ENCODE assay signal across 23 cellular contexts in genomic region chr15:63067976-63068743, GRCh38. TPM values are rescaled to one million over a fixed set of nuclear protein-coding genes. Genes with fewer than 3 reads are reported as not detected.
DNase-seq lines count a peak whose midpoint lies in the region; ATAC-seq, FAIRE-seq and TF ChIP-seq lines count a peak whose summit lies in the region.
"Had no signal": no experiment of that assay in that cellular context is flagged by ENCODE, and none has a peak within 500 bp of the region (broad histone marks: within the 10 kb centered on the region; RNA-seq: fewer than 3 reads in every experiment).

No MANE protein-coding gene starts in this region.

- H3K4me3 ChIP-seq in A549, result no peak overlapping the region
- no peak overlapping the region for H3K4me3 ChIP-seq in osteoblast (ENCODE audit: insufficient read depth, low read length)
- H3K4me3 ChIP-seq: coronary artery, gastrocnemius medialis, pancreas, spleen had no signal

- peaks cover 15% of the 10 kb centered on the region for H3K79me2 ChIP-seq in osteoblast (ENCODE audit: insufficient read depth, low read length)

- H3K4me2 ChIP-seq in A549 (no peak overlapping the region), osteoblast (ENCODE audit: insufficient read depth, low read length) (no peak overlapping the region)

- no peak overlapping the region for H2AFZ ChIP-seq in osteoblast (ENCODE audit: low read length)

- peaks cover 88% of the 10 kb centered on the region for H3K36me3 ChIP-seq in osteoblast (ENCODE audit: insufficient read depth, low read length)

- intact Hi-C loops in Right ventricle myocardium superior (cut with DNase I), result no loop called here

- TF ChIP-seq CTCF in A549 (IDR thresholded peaks at IDR 0.05) (no peak), WTC11 (IDR thresholded peaks at IDR 0.05) (no peak), osteoblast (IDR thresholded peaks at IDR 0.05; ENCODE audit: extremely low read depth, low read depth, low read length) (no peak)

- H4K20me1 ChIP-seq in osteoblast (ENCODE audit: insufficient read depth, low read length), result peaks cover 52% of the 10 kb centered on the region

- CTCF ChIA-PET in A549 (lab: Yijun Ruan, JAX) (interaction anchor here (0.7 to 50.6 kb wide), 3 partner anchors 7 to 215 kb away, joined by 3 to 1136 read pairs (median 1136); partner anchors contain the start of gene TPM1), WTC11 (lab: Charles Lee) (interaction anchor here (1.1 to 1.6 kb wide), 2 partner anchors 20 to 27 kb away, joined by 3 to 4 read pairs; no protein-coding TSS in a partner anchor)
- CTCF ChIA-PET in activated CD4-positive, alpha-beta memory T cell treated with anti-CD3 and anti-CD28 coated beads, Interleukin-2, amount 10 ng/mL, durations not matched to agents 7 days and 5 days (lab: Charles Lee), result interaction anchor here (3.6 kb wide), 1 partner anchor 21 kb away, joined by 20 read pairs; no protein-coding TSS in a partner anchor

- H3K27me3 Mint-ChIP-seq in WTC11 (ENCODE audit: low read depth), result no peaks in the 10 kb centered on the region
- H3K27me3 Mint-ChIP-seq in activated CD4-positive, alpha-beta memory T cell treated with anti-CD3 and anti-CD28 coated beads, Interleukin-2, amount 10 ng/mL, durations not matched to agents 7 days and 5 days, result no peaks in the 10 kb centered on the region
- H3K27me3 Mint-ChIP-seq: activated CD4-positive, alpha-beta memory T cell treated with anti-CD3 and anti-CD28 coated beads for 36 hours; T-cell had no signal

- no peak for TF ChIP-seq RAD21 in A549 (conservative IDR thresholded peaks at IDR 0.05 in 1 of 2, IDR thresholded peaks at IDR 0.05 in 1 of 2)

- peaks cover 20% of the 10 kb centered on the region for H3K4me1 Mint-ChIP-seq in WTC11
- H3K4me1 Mint-ChIP-seq in activated CD4-positive, alpha-beta memory T cell treated with anti-CD3 and anti-CD28 coated beads, Interleukin-2, amount 10 ng/mL, durations not matched to agents 7 days and 5 days, result peaks cover 9% of the 10 kb centered on the region
- H3K4me1 Mint-ChIP-seq: T-cell had no signal

- POLR2A ChIA-PET in A549 (lab: Yijun Ruan, JAX), result interaction anchor here (1.0 to 1.8 kb wide), 5 partner anchors 12 to 223 kb away, joined by 4 to 8 read pairs (median 5); no protein-coding TSS in a partner anchor
- POLR2A ChIA-PET in WTC11 (lab: Charles Lee), result interaction anchor here (1.0 to 1.5 kb wide), 2 partner anchors 11 to 20 kb away, joined by 3 to 5 read pairs; no protein-coding TSS in a partner anchor
- POLR2A ChIA-PET in activated CD4-positive, alpha-beta memory T cell treated with anti-CD3 and anti-CD28 coated beads, Interleukin-2, amount 10 ng/mL, durations not matched to agents 7 days and 5 days (lab: Charles Lee), result no interaction called here

- H3K9me3 Mint-ChIP-seq in WTC11, result no peaks in the 10 kb centered on the region
- no peaks in the 10 kb centered on the region for H3K9me3 Mint-ChIP-seq in activated CD4-positive, alpha-beta memory T cell treated with anti-CD3 and anti-CD28 coated beads, Interleukin-2, amount 10 ng/mL, durations not matched to agents 7 days and 5 days
- H3K9me3 Mint-ChIP-seq: activated CD4-positive, alpha-beta memory T cell treated with anti-CD3 and anti-CD28 coated beads for 36 hours; T-cell had no signal

- H3K4me1 ChIP-seq in A549 (peaks cover 89% of the 10 kb centered on the region), osteoblast (ENCODE audit: insufficient read depth, low read length) (peaks cover 27% of the 10 kb centered on the region)
- H3K4me1 ChIP-seq: pancreas, spleen had no signal

- no peak for TF ChIP-seq EP300 in A549 (IDR thresholded peaks at IDR 0.05)

- TF ChIP-seq POLR2A in A549 (IDR thresholded peaks at IDR 0.05; ENCODE audit: low read length), result no peak

- no peak for FAIRE-seq in A549 (lab: Jason Lieb, UNC)
- FAIRE-seq: GM12892, HepG2, pancreas had no signal

- H3K4me3 Mint-ChIP-seq in WTC11, result no peak overlapping the region
- H3K4me3 Mint-ChIP-seq in activated CD4-positive, alpha-beta memory T cell treated with anti-CD3 and anti-CD28 coated beads, Interleukin-2, amount 10 ng/mL, durations not matched to agents 7 days and 5 days, result no peak overlapping the region
- H3K4me3 Mint-ChIP-seq: activated CD4-positive, alpha-beta memory T cell treated with anti-CD3 and anti-CD28 coated beads for 36 hours; T-cell had no signal

- no peaks in the 10 kb centered on the region for H3K9me3 ChIP-seq in A549
- H3K9me3 ChIP-seq in osteoblast (ENCODE audit: low read depth, low read length), result no peaks in the 10 kb centered on the region
- H3K9me3 ChIP-seq: gastrocnemius medialis, pancreas, spleen had no signal

- no peaks in the 10 kb centered on the region for H3K27me3 ChIP-seq in osteoblast (ENCODE audit: insufficient read depth, low read length)
- H3K27me3 ChIP-seq: gastrocnemius medialis, pancreas, spleen had no signal

- peak in 1 of 2 experiments; percentile 29 for DNase-seq in A549 (ENCODE audit: low read depth in 1 of 2, low spot score in 1 of 2)
- no peak for DNase-seq in WTC11 (ENCODE audit: low spot score)
- DNase-seq in Right ventricle myocardium superior, result no peak
- no peak for DNase-seq in osteoblast (ENCODE audit: insufficient read length, low spot score, missing footprints)
- no peak for DNase-seq in activated CD4-positive, alpha-beta memory T cell treated with anti-CD3 and anti-CD28 coated beads, Interleukin-2, amount 10 ng/mL, durations not matched to agents 7 days and 5 days
- no peak for DNase-seq in activated CD4-positive, alpha-beta T cell treated with anti-CD3 and anti-CD28 coated beads, Interleukin-2, amount 50 U/mL, for 4 hours
- no peak for DNase-seq in activated CD4-positive, alpha-beta T cell treated with anti-CD3 and anti-CD28 coated beads for 1 hour
- DNase-seq: activated CD4-positive, alpha-beta memory T cell treated with anti-CD3 and anti-CD28 coated beads for 36 hours; activated naive CD4-positive, alpha-beta T cell treated with Interleukin-2 at 50 U/mL for 16 hours; activated T-cell treated with anti-CD3 and anti-CD28 coated beads, Interleukin-2, amount 50 U/mL, for 1 hour; anterior cingulate cortex; gastrocnemius medialis; NCI-H1694; NCI-H345; NK-92 treated with Interleukin-12 subunit alpha and Interleukin-12 subunit beta, amount 100 ng/mL, for 24 hours; pancreas; spleen; T-cell had no signal

- H3K27ac Mint-ChIP-seq in WTC11, result peak overlapping the region; percentile 24
- no peak overlapping the region for H3K27ac Mint-ChIP-seq in activated CD4-positive, alpha-beta memory T cell treated with anti-CD3 and anti-CD28 coated beads, Interleukin-2, amount 10 ng/mL, durations not matched to agents 7 days and 5 days
- H3K27ac Mint-ChIP-seq: activated CD4-positive, alpha-beta memory T cell treated with anti-CD3 and anti-CD28 coated beads for 36 hours; T-cell had no signal

- peaks cover 76% of the 10 kb centered on the region for H3K36me3 Mint-ChIP-seq in WTC11
- no peaks in the 10 kb centered on the region for H3K36me3 Mint-ChIP-seq in activated CD4-positive, alpha-beta memory T cell treated with anti-CD3 and anti-CD28 coated beads, Interleukin-2, amount 10 ng/mL, durations not matched to agents 7 days and 5 days (ENCODE audit: low read depth)

- whole genome bisulfite sequencing in A549 (ENCODE audit: missing lambda C conversion rate), result 85% methylated on average over 13 of the region's 13 CpGs

- peak overlapping the region in 1 of 2 experiments; percentile 32; a peak in 3 of 6 replicates for H3K27ac ChIP-seq in A549
- peak overlapping the region; percentile 31 for H3K27ac ChIP-seq in osteoblast (ENCODE audit: low read depth, low read length)
- H3K27ac ChIP-seq: C4-2B, pancreas, spleen had no signal

- ATAC-seq in A549 (no peak), WTC11 (no peak), Right ventricle myocardium superior (ENCODE audit: poor library complexity) (peak; percentile 18), GM21381 (IDR thresholded peaks at IDR 0.05; ENCODE audit: unreplicated experiment) (no peak)
- ATAC-seq: gastrocnemius medialis, HepG2, pancreas, T-cell had no signal

TF ChIP-seq in A549, 52 proteins besides CTCF, POLR2A, EP300 and RAD21 (continues in another document):
- TF ChIP-seq HEYL (CRISPR knock-in tag; IDR thresholded peaks at IDR 0.05) (no peak), POLR2AphosphoS2 (conservative IDR thresholded peaks at IDR 0.05; ENCODE audit: low read length) (peak; percentile 96), CBX2 (IDR thresholded peaks at IDR 0.05; ENCODE audit: borderline replicate concordance, low read depth) (no peak), JUN (IDR thresholded peaks at IDR 0.05) (peak in 1 of 2 experiments; percentile 4; a peak in 1 of 5 replicates), HOXA7 (CRISPR knock-in tag; IDR thresholded peaks at IDR 0.05) (peak; percentile 89), CHD2 (IDR thresholded peaks at IDR 0.05; ENCODE audit: low read length, partially characterized antibody) (peak; percentile 18)

TF ChIP-seq in WTC11, 78 proteins besides CTCF, POLR2A, EP300 and RAD21 (continues in another document):
- TF ChIP-seq TEAD4 (CRISPR knock-in tag; IDR thresholded peaks at IDR 0.05), result no peak
- no peak for TF ChIP-seq USF1 (CRISPR knock-in tag; IDR thresholded peaks at IDR 0.05)
- TF ChIP-seq ATF1 (CRISPR knock-in tag; IDR thresholded peaks at IDR 0.05), result no peak

RNA-seq across cellular contexts. Expression of gene TPM1, which starts 25.6 kb away (rescaled TPM):
- 777 and 894 TPM in 2 replicates for polyA plus RNA-seq in A549 (2011; rRNA removed)
- 824 and 915 TPM in 2 replicates for polyA plus RNA-seq in A549 (2012; cell fraction: cytosol; rRNA removed)
- 678 and 876 TPM in 2 replicates for polyA plus RNA-seq in A549 (2012; cell fraction: nucleus; rRNA removed)
- polyA plus RNA-seq in A549 (2017; fragmentation: RNase III; extraction: RNeasy Plus Mini Kit Qiagen cat#74134 plus additional on column Dnase treatment), result 954 to 1,229 TPM (median 1,043 TPM) in 3 replicates
- 537 and 670 TPM in 2 replicates for polyA minus RNA-seq in A549 (2011; rRNA and poly(A)+ RNA removed)
- 370 to 421 TPM (median 382 TPM) in 3 replicates for total RNA-seq in WTC11 (2021)
- total RNA-seq in Right ventricle myocardium superior, result 12,703 TPM
- total RNA-seq in osteoblast, result 1,563 and 1,708 TPM in 2 replicates
- 1 to 10 TPM; 4.8 to 6.2 TPM for total RNA-seq in activated CD4-positive, alpha-beta memory T cell treated with anti-CD3 and anti-CD28 coated beads, Interleukin-2, amount 10 ng/mL, durations not matched to agents 7 days and 5 days

RNA-seq across cellular contexts. Expression of gene LACTB, which starts 53.5 kb away (rescaled TPM):
- polyA plus RNA-seq in A549 (2011; rRNA removed) (31.0 and 59.6 TPM in 2 replicates), A549 (2017; fragmentation: RNase III; extraction: RNeasy Plus Mini Kit Qiagen cat#74134 plus additional on column Dnase treatment) (56.5 to 69.8 TPM (median 56.7 TPM) in 3 replicates)
- polyA plus RNA-seq in A549 (2012; cell fraction: cytosol; rRNA removed), result 27.8 and 29.8 TPM in 2 replicates
- 16.7 and 18.5 TPM in 2 replicates for polyA plus RNA-seq in A549 (2012; cell fraction: nucleus; rRNA removed)
- polyA minus RNA-seq in A549 (2011; rRNA and poly(A)+ RNA removed), result 8.8 and 9.4 TPM in 2 replicates
- total RNA-seq in WTC11 (2021) (14.9 to 17.2 TPM (median 14.9 TPM) in 3 replicates), Right ventricle myocardium superior (29.9 TPM), osteoblast (51.6 and 52.8 TPM in 2 replicates)
- 10 to 100 TPM; 12.7 to 14.0 TPM for total RNA-seq in activated CD4-positive, alpha-beta memory T cell treated with anti-CD3 and anti-CD28 coated beads, Interleukin-2, amount 10 ng/mL, durations not matched to agents 7 days and 5 days

Comparison
In these comparisons a context has a peak if more than half of its experiments do, and no peak if none do; other contexts are left out.
1. RNA of gene TPM1, which starts 25.6 kb away (total RNA-seq): 12,703 TPM in Right ventricle myocardium superior (single experiment), 1,563 to 1,708 TPM in osteoblast and 370 to 421 TPM in WTC11; 4.8 to 6.2 TPM in activated CD4-positive, alpha-beta memory T cell treated with anti-CD3 and anti-CD28 coated beads, Interleukin-2, amount 10 ng/mL, durations not matched to agents 7 days and 5 days; every median in the first group is over 10 times any median in the second.